In the genomic region with DNA sequence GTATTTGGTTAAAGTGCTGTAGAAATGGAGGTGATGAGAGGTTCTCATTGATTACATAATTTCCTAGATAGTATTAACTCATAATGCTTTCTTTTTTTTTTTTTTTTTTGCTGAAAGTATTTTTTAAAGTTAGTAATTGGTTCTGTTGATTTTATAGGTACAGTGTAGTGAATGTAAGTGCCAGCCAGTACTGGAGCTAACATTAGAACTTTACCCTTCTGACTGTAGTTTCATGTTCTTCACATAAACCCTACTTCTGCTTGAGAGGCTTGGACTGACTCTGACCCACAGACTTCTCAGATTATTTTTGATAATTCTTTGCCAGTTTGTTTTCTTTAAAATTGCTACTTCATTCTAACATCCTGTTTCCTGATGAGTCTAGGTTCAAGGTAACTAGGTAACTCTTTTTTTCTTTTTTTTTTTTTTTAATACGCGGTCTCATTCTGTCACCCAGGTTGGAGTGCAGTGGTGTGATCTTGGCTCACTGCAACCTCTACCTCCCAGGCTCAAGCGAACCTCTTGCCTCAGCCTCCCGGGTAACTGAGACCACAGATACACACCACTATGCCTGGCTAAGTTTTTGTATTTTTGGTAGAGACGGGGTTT, we compare ENCODE assay signal across 30 cellular contexts.
A peak's percentile ranks its signal among the peaks of the same experiment; 100 is the strongest.
DNase-seq lines count a peak whose midpoint lies in the region; ATAC-seq and TF ChIP-seq lines count a peak whose summit lies in the region.
"Had no signal": no experiment of that assay in that cellular context is flagged by ENCODE, and none has a peak within 500 bp of the region (broad histone marks: within the 10 kb centered on the region; RNA-seq: fewer than 3 reads in every experiment).

No MANE protein-coding gene starts in this region.

- H3K4me3 ChIP-seq in trophoblast cell (ENCODE audit: low read depth, low read length) (no peak overlapping the region), suprapubic skin (no peak overlapping the region)
- H3K4me3 ChIP-seq: lower lobe of right lung, mucosa of descending colon had no signal

- POLR2A ChIA-PET in activated CD4-positive, alpha-beta T cell treated with anti-CD3 and anti-CD28 coated beads for 36 hours (lab: Charles Lee) = interaction anchor here (0.6 kb wide), 1 partner anchor 219 kb away, joined by 3 read pairs; no protein-coding TSS in a partner anchor

- TF ChIP-seq POLR2A in suprapubic skin (IDR thresholded peaks at IDR 0.05) = no peak

- no peak overlapping the region for H2BK5ac ChIP-seq in trophoblast cell (ENCODE audit: low read depth, low read length, poor library complexity)

- H3K79me1 ChIP-seq in trophoblast cell (ENCODE audit: low read length) = no peaks in the 10 kb centered on the region

- H2BK120ac ChIP-seq in trophoblast cell (ENCODE audit: insufficient read depth, low read length, poor library complexity) = no peak overlapping the region

- no peak for DNase-seq in activated CD4-positive, alpha-beta T cell treated with anti-CD3 and anti-CD28 coated beads for 36 hours
- DNase-seq in activated CD4-positive, alpha-beta T cell treated with anti-CD3 and anti-CD28 coated beads, Interleukin-2, amount 50 U/mL, for 4 hours = no peak
- DNase-seq in M059J (ENCODE audit: low read depth) (peak; percentile 14), trophoblast cell (no peak), KBM-7 (no peak), suprapubic skin (ENCODE audit: low spot score in 2 of 2) (no peak)
- DNase-seq: activated gamma-delta T cell treated with Interleukin-2 at 50 U/mL for 16 hours; activated naive CD8-positive, alpha-beta T cell treated with anti-CD3 and anti-CD28 coated beads, Interleukin-2, amount 10 ng/mL, durations not matched to agents 7 days and 5 days; activated T-cell treated with anti-CD3 and anti-CD28 coated beads, Interleukin-2, amount 50 U/mL, for 24 hours; aorta; CD8-positive, alpha-beta memory T cell; DMS153; GOT3; hypothalamus; lower lobe of right lung; mucosa of descending colon; NCI-H1417 treated with DMSO at 0.1 percent for 48 hours; NCI-H2081 treated with DMSO at 0.1 percent for 48 hours; NCI-H2227 treated with DMSO at 0.1 percent for 48 hours; NCI-H526; retina; Right ventricle myocardium superior; T1000 had no signal

- CTCF ChIA-PET in activated CD4-positive, alpha-beta T cell treated with anti-CD3 and anti-CD28 coated beads for 36 hours (lab: Charles Lee) = no interaction called here

- H3K27ac ChIP-seq in trophoblast cell (ENCODE audit: low read depth, low read length) (no peak overlapping the region), suprapubic skin (no peak overlapping the region)
- H3K27ac ChIP-seq: KMS-11, lower lobe of right lung, parathyroid adenoma had no signal

- no peak overlapping the region for H4K8ac ChIP-seq in trophoblast cell (ENCODE audit: low read depth, low read length)

- no peaks in the 10 kb centered on the region for H3K36me3 ChIP-seq in trophoblast cell (ENCODE audit: control insufficient read depth in 1 of 2, insufficient read depth in 2 of 2, low read length in 2 of 2)
- H3K36me3 ChIP-seq in suprapubic skin = no peaks in the 10 kb centered on the region
- H3K36me3 ChIP-seq: lower lobe of right lung had no signal

- no peaks in the 10 kb centered on the region for H3K9me3 ChIP-seq in trophoblast cell (ENCODE audit: insufficient read depth, low read depth, low read length)
- no peaks in the 10 kb centered on the region for H3K9me3 ChIP-seq in suprapubic skin
- H3K9me3 ChIP-seq: lower lobe of right lung, mucosa of descending colon had no signal

- no peaks in the 10 kb centered on the region for H3K27me3 Mint-ChIP-seq in activated CD4-positive, alpha-beta T cell treated with anti-CD3 and anti-CD28 coated beads for 36 hours
- H3K27me3 Mint-ChIP-seq in activated T-helper 17 cell treated with anti-CD3 and anti-CD28 coated beads, Interleukin-2, amount 50 U/mL, for 72 hours = no peaks in the 10 kb centered on the region
- H3K27me3 Mint-ChIP-seq: activated naive CD8-positive, alpha-beta T cell treated with anti-CD3 and anti-CD28 coated beads, Interleukin-2, amount 10 ng/mL, durations not matched to agents 7 days and 5 days; activated T-cell treated with anti-CD3 and anti-CD28 coated beads, Interleukin-2, amount 50 U/mL, for 24 hours; CD8-positive, alpha-beta memory T cell; stimulated activated memory B cell treated with anti-CD40 and anti-IgM and Interleukin-4, amounts not matched to agents 10 μg/mL and 1 μg/mL and 100 μg/mL, for 72 hours; type B pancreatic cell had no signal

- no peak overlapping the region for H3K4me2 ChIP-seq in trophoblast cell (ENCODE audit: low read length)
- H3K4me2 ChIP-seq: KMS-11 had no signal

- peaks cover 3% of the 10 kb centered on the region for H3K36me3 Mint-ChIP-seq in activated CD4-positive, alpha-beta T cell treated with anti-CD3 and anti-CD28 coated beads for 36 hours (ENCODE audit: low read depth)
- H3K36me3 Mint-ChIP-seq in activated T-helper 17 cell treated with anti-CD3 and anti-CD28 coated beads, Interleukin-2, amount 50 U/mL, for 72 hours (ENCODE audit: low read depth) = no peaks in the 10 kb centered on the region
- H3K36me3 Mint-ChIP-seq: activated naive CD8-positive, alpha-beta T cell treated with anti-CD3 and anti-CD28 coated beads, Interleukin-2, amount 10 ng/mL, durations not matched to agents 7 days and 5 days had no signal

- no peak overlapping the region for H2BK12ac ChIP-seq in trophoblast cell (ENCODE audit: low read length)

- H3K27me3 ChIP-seq in trophoblast cell (ENCODE audit: insufficient read depth, low read length) (no peaks in the 10 kb centered on the region), suprapubic skin (no peaks in the 10 kb centered on the region)

- H3K9ac ChIP-seq in trophoblast cell (ENCODE audit: low read length) = no peak overlapping the region
- H3K9ac ChIP-seq: KMS-11, parathyroid adenoma had no signal

- TF ChIP-seq EP300 in suprapubic skin (IDR thresholded peaks at IDR 0.05) = no peak

- WGBS in trophoblast cell (ENCODE audit: extremely low coverage, insufficient coverage, insufficient read length) = no CpG with 5 or more reads among the region's 5 CpGs
- WGBS in suprapubic skin = 97% methylated on average over 5 of the region's 5 CpGs

- no peaks in the 10 kb centered on the region for H3K9me3 Mint-ChIP-seq in activated CD4-positive, alpha-beta T cell treated with anti-CD3 and anti-CD28 coated beads for 36 hours (ENCODE audit: low read depth)
- no peaks in the 10 kb centered on the region for H3K9me3 Mint-ChIP-seq in activated T-helper 17 cell treated with anti-CD3 and anti-CD28 coated beads, Interleukin-2, amount 50 U/mL, for 72 hours
- H3K9me3 Mint-ChIP-seq: activated naive CD8-positive, alpha-beta T cell treated with anti-CD3 and anti-CD28 coated beads, Interleukin-2, amount 10 ng/mL, durations not matched to agents 7 days and 5 days; activated T-cell treated with anti-CD3 and anti-CD28 coated beads, Interleukin-2, amount 50 U/mL, for 24 hours; CD8-positive, alpha-beta memory T cell; nephron; stimulated activated memory B cell treated with anti-CD40 and anti-IgM and Interleukin-4, amounts not matched to agents 10 μg/mL and 1 μg/mL and 100 μg/mL, for 72 hours; type B pancreatic cell had no signal

- H3K79me2 ChIP-seq in trophoblast cell (ENCODE audit: control insufficient read depth, insufficient read depth, low read length, poor library complexity) = no peaks in the 10 kb centered on the region

- peak overlapping the region; percentile 18 for H3K18ac ChIP-seq in trophoblast cell (ENCODE audit: low read length)

- H3K4me1 ChIP-seq in trophoblast cell (ENCODE audit: control insufficient read depth in 1 of 2, insufficient read depth in 2 of 2, low read length in 2 of 2) (no peaks in the 10 kb centered on the region), suprapubic skin (no peaks in the 10 kb centered on the region)
- H3K4me1 ChIP-seq: lower lobe of right lung, parathyroid adenoma had no signal

- H3K27ac Mint-ChIP-seq in activated CD4-positive, alpha-beta T cell treated with anti-CD3 and anti-CD28 coated beads for 36 hours = no peak overlapping the region
- no peak overlapping the region for H3K27ac Mint-ChIP-seq in activated T-helper 17 cell treated with anti-CD3 and anti-CD28 coated beads, Interleukin-2, amount 50 U/mL, for 72 hours
- H3K27ac Mint-ChIP-seq: activated naive CD8-positive, alpha-beta T cell treated with anti-CD3 and anti-CD28 coated beads, Interleukin-2, amount 10 ng/mL, durations not matched to agents 7 days and 5 days; activated T-cell treated with anti-CD3 and anti-CD28 coated beads, Interleukin-2, amount 50 U/mL, for 24 hours; stimulated activated memory B cell treated with anti-CD40 and anti-IgM and Interleukin-4, amounts not matched to agents 10 μg/mL and 1 μg/mL and 100 μg/mL, for 72 hours had no signal

- intact Hi-C loops in activated CD4-positive, alpha-beta T cell treated with anti-CD3 and anti-CD28 coated beads for 36 hours (cut with DNase I, micrococcal nuclease) = no loop called here

- peak; percentile 30 for ATAC-seq in activated CD4-positive, alpha-beta T cell treated with anti-CD3 and anti-CD28 coated beads for 36 hours
- peak; percentile 24 for ATAC-seq in activated T-helper 17 cell treated with anti-CD3 and anti-CD28 coated beads, Interleukin-2, amount 50 U/mL, for 72 hours (replicated peaks)
- ATAC-seq in GM19395 (IDR thresholded peaks at IDR 0.05; ENCODE audit: unreplicated experiment) = no peak
- ATAC-seq: lower lobe of right lung; stimulated activated memory B cell treated with anti-CD40 and anti-IgM and Interleukin-4, amounts not matched to agents 10 μg/mL and 1 μg/mL and 100 μg/mL, for 72 hours had no signal

- H3K4me3 Mint-ChIP-seq in activated CD4-positive, alpha-beta T cell treated with anti-CD3 and anti-CD28 coated beads for 36 hours = no peak overlapping the region
- no peak overlapping the region for H3K4me3 Mint-ChIP-seq in activated T-helper 17 cell treated with anti-CD3 and anti-CD28 coated beads, Interleukin-2, amount 50 U/mL, for 72 hours
- H3K4me3 Mint-ChIP-seq: activated naive CD8-positive, alpha-beta T cell treated with anti-CD3 and anti-CD28 coated beads, Interleukin-2, amount 10 ng/mL, durations not matched to agents 7 days and 5 days; activated T-cell treated with anti-CD3 and anti-CD28 coated beads, Interleukin-2, amount 50 U/mL, for 24 hours; nephron; stimulated activated memory B cell treated with anti-CD40 and anti-IgM and Interleukin-4, amounts not matched to agents 10 μg/mL and 1 μg/mL and 100 μg/mL, for 72 hours; type B pancreatic cell had no signal

- peaks cover 23% of the 10 kb centered on the region for H3K4me1 Mint-ChIP-seq in activated CD4-positive, alpha-beta T cell treated with anti-CD3 and anti-CD28 coated beads for 36 hours
- H3K4me1 Mint-ChIP-seq in activated T-helper 17 cell treated with anti-CD3 and anti-CD28 coated beads, Interleukin-2, amount 50 U/mL, for 72 hours = peaks cover 7% of the 10 kb centered on the region
- H3K4me1 Mint-ChIP-seq: stimulated activated memory B cell treated with anti-CD40 and anti-IgM and Interleukin-4, amounts not matched to agents 10 μg/mL and 1 μg/mL and 100 μg/mL, for 72 hours had no signal

- no peak overlapping the region for H4K12ac ChIP-seq in trophoblast cell (ENCODE audit: low read depth, low read length)

- no peak overlapping the region for H3K4ac ChIP-seq in trophoblast cell (ENCODE audit: low read depth, low read length)

- H3K23ac ChIP-seq in trophoblast cell (ENCODE audit: low read length) = no peak overlapping the region

- H2AFZ ChIP-seq in trophoblast cell (ENCODE audit: insufficient read depth, low read length, poor library complexity) = no peak overlapping the region
- H2AFZ ChIP-seq: parathyroid adenoma had no signal

- H3K14ac ChIP-seq in trophoblast cell (ENCODE audit: low read length) = no peak overlapping the region

- no peak for TF ChIP-seq CTCF in suprapubic skin (IDR thresholded peaks at IDR 0.05)

- H2AK5ac ChIP-seq in trophoblast cell (ENCODE audit: low read length) = no peak overlapping the region

- no peak overlapping the region for H4K91ac ChIP-seq in trophoblast cell (ENCODE audit: low read depth, low read length)

- in situ Hi-C loops in KBM-7 (cut with MboI; ENCODE audit: low pct_unique_long_range_greater_than_20kb, low sequenced_read_pairs) = no loop called here
